12 cellular contexts compared by ENCODE assay signal in the genomic region with DNA sequence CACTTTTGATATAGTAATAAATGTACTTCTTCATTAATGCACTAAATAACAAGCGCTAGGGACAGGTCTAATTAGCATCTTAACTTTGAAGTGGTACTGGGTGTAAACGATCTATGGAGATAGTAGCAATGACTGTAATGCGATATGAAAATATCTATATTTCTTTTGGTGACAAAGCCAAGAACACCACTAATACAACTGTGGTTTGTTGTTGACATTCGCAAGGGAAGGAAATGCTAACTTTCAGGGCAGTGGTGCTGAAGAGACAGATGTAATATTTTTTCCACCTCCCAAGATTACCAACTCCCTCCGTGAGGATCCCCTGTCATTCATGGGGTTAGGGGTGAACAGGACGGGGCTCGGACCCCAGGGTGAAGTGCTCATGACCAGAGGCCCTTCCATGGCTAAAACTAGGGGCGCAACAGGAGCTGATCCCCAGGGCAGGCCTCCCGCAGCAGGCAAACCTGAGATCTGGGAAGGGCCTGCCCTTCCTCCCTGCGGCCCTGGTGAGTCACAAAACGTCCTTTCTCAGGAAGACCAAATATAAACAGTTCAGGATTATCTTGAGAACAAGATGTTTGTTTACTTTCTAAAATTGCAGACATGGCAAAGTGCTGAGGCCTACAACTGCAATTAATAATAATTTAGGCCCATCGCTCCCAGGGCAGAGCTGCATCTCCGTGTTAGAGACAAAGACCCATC.
DNase-seq lines count a peak whose midpoint lies in the region; TF ChIP-seq lines count a peak whose summit lies in the region.
"Had no signal": no experiment of that assay in that cellular context is flagged by ENCODE, and none has a peak within 500 bp of the region (broad histone marks: within the 10 kb centered on the region; RNA-seq: fewer than 3 reads in every experiment).

No MANE protein-coding gene starts in this region.

- H3K4me1 Mint-ChIP-seq in endodermal cell, result peaks cover 4% of the 10 kb centered on the region
- H3K4me1 Mint-ChIP-seq: WTC11 had no signal

- no peak overlapping the region for H3K9ac ChIP-seq in colonic mucosa (ENCODE audit: low read depth in 2 of 2, low read length in 2 of 2)
- H3K9ac ChIP-seq in endodermal cell (ENCODE audit: extremely low read depth, low read length, poor library complexity, severe bottlenecking), result no peak overlapping the region

- H3K27me3 Mint-ChIP-seq in endodermal cell (ENCODE audit: insufficient read depth), result no peaks in the 10 kb centered on the region
- H3K27me3 Mint-ChIP-seq: CD4-positive, CD25-positive, alpha-beta regulatory T cell had no signal

- H3K27ac ChIP-seq in AG04450 (ENCODE audit: low read depth, low read length) (peak overlapping the region; percentile 76), colonic mucosa (peak overlapping the region; percentile 50), endodermal cell (ENCODE audit: low read depth, low read length) (no peak overlapping the region)
- H3K27ac ChIP-seq: psoas muscle had no signal

- H3K4me1 ChIP-seq in colonic mucosa, result no peaks in the 10 kb centered on the region
- no peaks in the 10 kb centered on the region for H3K4me1 ChIP-seq in endodermal cell (ENCODE audit: control insufficient read depth, insufficient read depth, low read length)
- H3K4me1 ChIP-seq: psoas muscle had no signal

- H3K27me3 ChIP-seq in AG04450 (ENCODE audit: control insufficient read depth, insufficient read depth, low read length), result no peaks in the 10 kb centered on the region
- H3K27me3 ChIP-seq in colonic mucosa, result no peaks in the 10 kb centered on the region
- no peaks in the 10 kb centered on the region for H3K27me3 ChIP-seq in endodermal cell (ENCODE audit: control insufficient read depth, insufficient read depth, low read length, poor library complexity, severe bottlenecking)

- no peak overlapping the region for H3K27ac Mint-ChIP-seq in endodermal cell
- H3K27ac Mint-ChIP-seq: CD4-positive, CD25-positive, alpha-beta regulatory T cell; WTC11 had no signal

- no peaks in the 10 kb centered on the region for H3K9me3 Mint-ChIP-seq in endodermal cell
- H3K9me3 Mint-ChIP-seq: WTC11 had no signal

- intact Hi-C loops in colonic mucosa (cut with DNase I), result loop anchor here (10.0 kb wide), 1 partner anchor 225 kb away; no protein-coding TSS in a partner anchor

- POLR2A ChIA-PET in AG04450 (lab: Yijun Ruan, JAX), result interaction anchor here (0.6 kb wide), 1 partner anchor 9 kb away, joined by 4 read pairs; no protein-coding TSS in a partner anchor

- no peaks in the 10 kb centered on the region for H3K36me3 Mint-ChIP-seq in endodermal cell (ENCODE audit: low read depth)
- H3K36me3 Mint-ChIP-seq: CD4-positive, CD25-positive, alpha-beta regulatory T cell; WTC11 had no signal

- CTCF ChIA-PET in AG04450 (lab: Charles Lee), result no interaction called here

- WGBS in endodermal cell (ENCODE audit: insufficient coverage in 1 of 2, insufficient read length in 1 of 2), 2 experiments, result 87% methylated on average over 4 to 13 of the region's 13 CpGs

- H3K9me3 ChIP-seq in AG04450 (ENCODE audit: control insufficient read depth, insufficient read depth, low read length), result no peaks in the 10 kb centered on the region; the same call in 1 of the 2 replicates
- H3K9me3 ChIP-seq in colonic mucosa, result no peaks in the 10 kb centered on the region
- H3K9me3 ChIP-seq in endodermal cell (ENCODE audit: control insufficient read depth, low read length), result no peaks in the 10 kb centered on the region
- H3K9me3 ChIP-seq: psoas muscle had no signal

- DNase-seq in AG04450 (ENCODE audit: low read depth, low spot score) (peak; percentile 29), M059J (ENCODE audit: low read depth) (peak; percentile 95), colonic mucosa (peak; percentile 16), mucosa of gallbladder (ENCODE audit: low spot score) (peak; percentile 16), DMS79 (lab: John Stamatoyannopoulos, UW) (no peak), endodermal cell (no peak), germinal center (ENCODE audit: low spot score) (no peak), activated T-cell treated with anti-CD3 and anti-CD28 coated beads for 4 hours (no peak)
- DNase-seq: amygdala; CD4-positive, CD25-positive, alpha-beta regulatory T cell had no signal

- H3K4me3 Mint-ChIP-seq in endodermal cell, result no peak overlapping the region
- H3K4me3 Mint-ChIP-seq: CD4-positive, CD25-positive, alpha-beta regulatory T cell; WTC11 had no signal

- H3K36me3 ChIP-seq in colonic mucosa (no peaks in the 10 kb centered on the region), endodermal cell (ENCODE audit: control insufficient read depth, insufficient read depth, low read length) (no peaks in the 10 kb centered on the region)

- TF ChIP-seq CTCF in AG04450 (IDR thresholded peaks at IDR 0.05; ENCODE audit: low read depth, low read length), result no peak
- TF ChIP-seq CTCF in colonic mucosa (IDR thresholded peaks at IDR 0.05), result no peak
- TF ChIP-seq CTCF in endodermal cell (conservative IDR thresholded peaks at IDR 0.05), result no peak

- H3K4me3 ChIP-seq in AG04450 (ENCODE audit: low read depth, low read length) (no peak overlapping the region), colonic mucosa (no peak overlapping the region), endodermal cell (ENCODE audit: low read length) (no peak overlapping the region)
- H3K4me3 ChIP-seq: psoas muscle had no signal

Comparison
In these comparisons a context has a peak if more than half of its experiments do, and no peak if none do; other contexts are left out.
1. DNase-seq: peak in AG04450 (single experiment), M059J (single experiment), colonic mucosa (single experiment) and mucosa of gallbladder (single experiment); none in DMS79 (single experiment), endodermal cell (single experiment), germinal center (single experiment) and activated T-cell treated with anti-CD3 and anti-CD28 coated beads for 4 hours (single experiment).